10 cellular contexts compared by ENCODE assay signal in the genomic region with DNA sequence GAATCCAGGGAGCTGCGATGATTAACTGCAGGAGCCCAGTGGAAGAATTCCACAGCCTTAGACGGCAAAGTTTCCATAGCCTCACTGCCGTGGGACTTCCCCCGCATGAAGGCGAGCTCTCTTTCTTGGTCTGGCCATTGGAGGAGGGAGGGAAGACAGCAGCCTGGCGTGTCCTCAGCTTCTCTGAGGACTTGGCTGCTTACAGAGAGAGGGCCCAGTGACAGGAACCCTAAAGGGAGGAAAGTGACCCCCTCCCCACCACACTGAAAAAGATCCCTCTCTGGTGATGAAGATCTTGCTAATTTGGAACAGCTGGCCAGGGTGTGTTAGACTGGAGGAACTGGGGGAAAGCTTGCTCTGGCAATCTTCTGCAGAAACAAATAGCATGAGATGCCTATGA. TPM values are rescaled to one million over a fixed set of nuclear protein-coding genes. Genes with fewer than 3 reads are reported as not detected.
A peak's percentile ranks its signal among the peaks of the same experiment; 100 is the strongest.
DNase-seq lines count a peak whose midpoint lies in the region; ATAC-seq and TF ChIP-seq lines count a peak whose summit lies in the region.
"Had no signal": no experiment of that assay in that cellular context is flagged by ENCODE, and none has a peak within 500 bp of the region (broad histone marks: within the 10 kb centered on the region; RNA-seq: fewer than 3 reads in every experiment).

No MANE protein-coding gene starts in this region.

- peak; percentile 38 for ATAC-seq in body of pancreas
- no peak for ATAC-seq in gastrocnemius medialis
- no peak for ATAC-seq in GM18498 (IDR thresholded peaks at IDR 0.05; ENCODE audit: unreplicated experiment)
- ATAC-seq: activated CD8-positive, alpha-beta T cell treated with anti-CD3 and anti-CD28 coated beads for 36 hours had no signal

- H3K4me1 ChIP-seq in Caco-2: peaks cover 25% of the 10 kb centered on the region
- peaks cover 33% of the 10 kb centered on the region for H3K4me1 ChIP-seq in body of pancreas
- H3K4me1 ChIP-seq in hepatocyte (ENCODE audit: insufficient read depth): peaks cover 15% of the 10 kb centered on the region
- H3K4me1 ChIP-seq in gastrocnemius medialis: peaks cover 48 to 52% of the 10 kb centered on the region in 2 donors
- H3K4me1 ChIP-seq in HAP-1: peaks cover 4% of the 10 kb centered on the region

- intact Hi-C loops in Caco-2 (cut with micrococcal nuclease; ENCODE audit: unreplicated experiment): no loop called here
- intact Hi-C loops in body of pancreas (cut with DNase I): no loop called here
- intact Hi-C loops in gastrocnemius medialis (cut with DNase I; ENCODE audit: low total_unique reads): loop anchor here (2.0 to 10.0 kb wide), 2 partner anchors 17 to 107 kb away; no protein-coding TSS in a partner anchor

- CTCF ChIA-PET in Caco-2 (lab: Charles Lee): no interaction called here

- no peaks in the 10 kb centered on the region for H3K27me3 Mint-ChIP-seq in Caco-2 (ENCODE audit: insufficient read depth, unreplicated experiment)
- H3K27me3 Mint-ChIP-seq: activated CD8-positive, alpha-beta T cell treated with anti-CD3 and anti-CD28 coated beads for 36 hours had no signal

- POLR2A ChIA-PET in Caco-2 (lab: Charles Lee): interaction anchor here (0.6 kb wide), 1 partner anchor 119 kb away, joined by 3 read pairs; no protein-coding TSS in a partner anchor

- peaks cover 20% of the 10 kb centered on the region for H4K20me1 ChIP-seq in hepatocyte (ENCODE audit: insufficient read depth, poor library complexity, severe bottlenecking)

- peaks cover 23% of the 10 kb centered on the region for H3K4me1 Mint-ChIP-seq in Caco-2 (ENCODE audit: low read depth, unreplicated experiment)

- H3K9me3 ChIP-seq in Caco-2: no peaks in the 10 kb centered on the region
- no peaks in the 10 kb centered on the region for H3K9me3 ChIP-seq in body of pancreas
- no peaks in the 10 kb centered on the region for H3K9me3 ChIP-seq in hepatocyte (ENCODE audit: low read depth)
- H3K9me3 ChIP-seq in gastrocnemius medialis: no peaks in the 10 kb centered on the region
- H3K9me3 ChIP-seq in WERI-Rb-1 (ENCODE audit: severe bottlenecking): no peaks in the 10 kb centered on the region
- H3K9me3 ChIP-seq in HAP-1: no peaks in the 10 kb centered on the region

- no peak for TF ChIP-seq CTCF in Caco-2 (IDR thresholded peaks at IDR 0.05; ENCODE audit: insufficient read depth in 1 of 2, low read depth in 1 of 2, low read length in 1 of 2, severe bottlenecking in 1 of 2, unreplicated experiment in 1 of 2)
- TF ChIP-seq CTCF in body of pancreas (IDR thresholded peaks at IDR 0.05): no peak
- no peak for TF ChIP-seq CTCF in hepatocyte (IDR thresholded peaks at IDR 0.05; ENCODE audit: poor library complexity)
- TF ChIP-seq CTCF in gastrocnemius medialis (IDR thresholded peaks at IDR 0.05 in 4 of 5, conservative IDR thresholded peaks at IDR 0.05 in 1 of 5): no peak
- TF ChIP-seq CTCF in WERI-Rb-1 (IDR thresholded peaks at IDR 0.05; ENCODE audit: low read depth, low read length): no peak

- 45 to 60% methylated on average over 6 of the region's 6 CpGs for WGBS in body of pancreas, 2 donors
- 49% methylated on average over 6 of the region's 6 CpGs for WGBS in hepatocyte (ENCODE audit: low lambda C conversion rate, missing lambda C conversion rate)

- no peaks in the 10 kb centered on the region for H3K9me2 ChIP-seq in hepatocyte (replicated peaks; ENCODE audit: insufficient read depth)

- BruUV-seq in Caco-2 (replicated peaks; lab: Mats Ljungman, UMichigan): no TSS peak

- in situ Hi-C loops in gastrocnemius medialis (cut with MboI; ENCODE audit: low sequenced_read_pairs in 4 of 4): no loop called here
- in situ Hi-C loops in HAP-1 (cut with MboI; ENCODE audit: low sequenced_read_pairs): no loop called here

- DNase-seq in Caco-2 (no peak), body of pancreas (peak in 1 of 4 donors; percentile 13), hepatocyte (ENCODE audit: low spot score) (peak; percentile 15), gastrocnemius medialis (no peak), WERI-Rb-1 (no peak), HAP-1 (ENCODE audit: low spot score in 2 of 2) (no peak), T-helper 9 cell (no peak)
- DNase-seq: activated CD8-positive, alpha-beta T cell treated with anti-CD3 and anti-CD28 coated beads for 36 hours; posterior cingulate gyrus had no signal

- peaks cover 6% of the 10 kb centered on the region for H3K36me3 Mint-ChIP-seq in Caco-2 (ENCODE audit: insufficient read depth, unreplicated experiment)

- H3K9me3 Mint-ChIP-seq in Caco-2 (ENCODE audit: unreplicated experiment): no peaks in the 10 kb centered on the region
- H3K9me3 Mint-ChIP-seq: activated CD8-positive, alpha-beta T cell treated with anti-CD3 and anti-CD28 coated beads for 36 hours had no signal

- TF ChIP-seq POLR2A in body of pancreas (IDR thresholded peaks at IDR 0.05) (no peak), gastrocnemius medialis (IDR thresholded peaks at IDR 0.05) (no peak)

- H3K27ac Mint-ChIP-seq in Caco-2 (ENCODE audit: unreplicated experiment): peak overlapping the region; percentile 3
- H3K27ac Mint-ChIP-seq: activated CD8-positive, alpha-beta T cell treated with anti-CD3 and anti-CD28 coated beads for 36 hours had no signal

- H2AFZ ChIP-seq in hepatocyte: no peak overlapping the region

- H3K4me3 ChIP-seq in Caco-2 (ENCODE audit: low read depth, low read length) (no peak overlapping the region), body of pancreas (no peak overlapping the region), hepatocyte (no peak overlapping the region), gastrocnemius medialis (no peak overlapping the region), WERI-Rb-1 (ENCODE audit: low read depth, low read length) (no peak overlapping the region), HAP-1 (no peak overlapping the region)

- H3K27me3 ChIP-seq in Caco-2 (replicated peaks; ENCODE audit: control insufficient read depth, insufficient read depth, low read length) (no peaks in the 10 kb centered on the region), body of pancreas (no peaks in the 10 kb centered on the region), hepatocyte (no peaks in the 10 kb centered on the region), gastrocnemius medialis (no peaks in the 10 kb centered on the region), WERI-Rb-1 (ENCODE audit: insufficient read depth, low read depth, severe bottlenecking) (no peaks in the 10 kb centered on the region), HAP-1 (ENCODE audit: low read depth) (no peaks in the 10 kb centered on the region)

- H3K36me3 ChIP-seq in Caco-2 (ENCODE audit: control insufficient read depth, insufficient read depth, low read length) (no peaks in the 10 kb centered on the region), body of pancreas (replicated peaks in 1 of 2; ENCODE audit: insufficient read depth in 1 of 2, low read depth in 2 of 2) (no peaks in the 10 kb centered on the region), hepatocyte (replicated peaks; ENCODE audit: insufficient read depth, low read depth) (no peaks in the 10 kb centered on the region), gastrocnemius medialis (no peaks in the 10 kb centered on the region), WERI-Rb-1 (no peaks in the 10 kb centered on the region), HAP-1 (replicated peaks) (no peaks in the 10 kb centered on the region)

- H3K4me2 ChIP-seq in hepatocyte: no peak overlapping the region

- H3K27ac ChIP-seq in body of pancreas (peak overlapping the region in 2 of 4 donors; percentile 24 to 41), hepatocyte (peak overlapping the region; percentile 35), gastrocnemius medialis (peak overlapping the region; percentile 29 to 65 (median 56)), WERI-Rb-1 (no peak overlapping the region)

- no peak overlapping the region for H3K4me3 Mint-ChIP-seq in Caco-2 (ENCODE audit: unreplicated experiment)
- H3K4me3 Mint-ChIP-seq: activated CD8-positive, alpha-beta T cell treated with anti-CD3 and anti-CD28 coated beads for 36 hours had no signal

- peaks cover 83% of the 10 kb centered on the region for H3K79me2 ChIP-seq in hepatocyte

RNA-seq across cellular contexts. Expression of a gene that starts 41.0 kb away (rescaled TPM):
- total RNA-seq in Caco-2 (2022) (13.4 and 14.3 TPM in 2 replicates), body of pancreas (10 to 100 TPM; 27.5 to 31.3 TPM), hepatocyte (60.6 and 64.0 TPM in 2 replicates), gastrocnemius medialis (10 to 100 TPM in 3 of 4 donors, 1 to 10 TPM in 1; 9.3 to 19.0 (median 12.0) TPM)
- 30.7 and 34.5 TPM in 2 replicates for polyA plus RNA-seq in hepatocyte
